In genomic region chr19:13613447-13613846, GRCh38 we compare ENCODE assay signal across 19 cellular contexts.
DNase-seq lines count a peak whose midpoint lies in the region; ATAC-seq and TF ChIP-seq lines count a peak whose summit lies in the region.
"Had no signal": no experiment of that assay in that cellular context is flagged by ENCODE, and none has a peak within 500 bp of the region (broad histone marks: within the 10 kb centered on the region; RNA-seq: fewer than 3 reads in every experiment).

No MANE protein-coding gene starts in this region.

- TF ChIP-seq CTCF in type B pancreatic cell (conservative IDR thresholded peaks at IDR 0.05): no peak

- no peaks in the 10 kb centered on the region for H3K9me3 Mint-ChIP-seq in type B pancreatic cell
- no peaks in the 10 kb centered on the region for H3K9me3 Mint-ChIP-seq in activated CD8-positive, alpha-beta memory T cell treated with anti-CD3 and anti-CD28 coated beads, Interleukin-2, amount 10 ng/mL, durations not matched to agents 7 days and 5 days (ENCODE audit: low read depth)
- H3K9me3 Mint-ChIP-seq: activated naive CD4-positive, alpha-beta T cell treated with anti-CD3 and anti-CD28 coated beads, Interleukin-2, amount 50 U/mL, for 72 hours; activated T-cell treated with anti-CD3 and anti-CD28 coated beads, Interleukin-2, amount 50 U/mL, for 72 hours; CD4-positive, alpha-beta T cell; GM23338 had no signal

- H3K36me3 Mint-ChIP-seq in type B pancreatic cell: no peaks in the 10 kb centered on the region
- no peaks in the 10 kb centered on the region for H3K36me3 Mint-ChIP-seq in activated CD8-positive, alpha-beta memory T cell treated with anti-CD3 and anti-CD28 coated beads, Interleukin-2, amount 10 ng/mL, durations not matched to agents 7 days and 5 days
- H3K36me3 Mint-ChIP-seq: activated naive CD4-positive, alpha-beta T cell treated with anti-CD3 and anti-CD28 coated beads, Interleukin-2, amount 50 U/mL, for 72 hours had no signal

- ATAC-seq in GM19035 (IDR thresholded peaks at IDR 0.05; ENCODE audit: unreplicated experiment) (no peak), HG03432 (IDR thresholded peaks at IDR 0.05; ENCODE audit: unreplicated experiment) (no peak)
- no peak for ATAC-seq in activated CD8-positive, alpha-beta memory T cell treated with anti-CD3 and anti-CD28 coated beads, Interleukin-2, amount 10 ng/mL, durations not matched to agents 7 days and 5 days
- ATAC-seq: activated naive CD4-positive, alpha-beta T cell treated with anti-CD3 and anti-CD28 coated beads, Interleukin-2, amount 50 U/mL, for 72 hours; activated T-cell treated with anti-CD3 and anti-CD28 coated beads, Interleukin-2, amount 50 U/mL, for 72 hours; GM23338; Right ventricle myocardium inferior had no signal

- H3K4me3 Mint-ChIP-seq in type B pancreatic cell: no peak overlapping the region
- no peak overlapping the region for H3K4me3 Mint-ChIP-seq in activated CD8-positive, alpha-beta memory T cell treated with anti-CD3 and anti-CD28 coated beads, Interleukin-2, amount 10 ng/mL, durations not matched to agents 7 days and 5 days
- H3K4me3 Mint-ChIP-seq: activated T-cell treated with anti-CD3 and anti-CD28 coated beads, Interleukin-2, amount 50 U/mL, for 72 hours; CD4-positive, alpha-beta T cell; GM23338 had no signal

- H3K27ac Mint-ChIP-seq in type B pancreatic cell: peak overlapping the region; percentile 60
- no peak overlapping the region for H3K27ac Mint-ChIP-seq in activated CD8-positive, alpha-beta memory T cell treated with anti-CD3 and anti-CD28 coated beads, Interleukin-2, amount 10 ng/mL, durations not matched to agents 7 days and 5 days
- H3K27ac Mint-ChIP-seq: activated naive CD4-positive, alpha-beta T cell treated with anti-CD3 and anti-CD28 coated beads, Interleukin-2, amount 50 U/mL, for 72 hours; activated T-cell treated with anti-CD3 and anti-CD28 coated beads, Interleukin-2, amount 50 U/mL, for 72 hours; CD4-positive, alpha-beta T cell; GM23338 had no signal

- peaks cover 39% of the 10 kb centered on the region for H3K27me3 Mint-ChIP-seq in type B pancreatic cell
- peaks cover under 1% of the 10 kb centered on the region for H3K27me3 Mint-ChIP-seq in activated CD8-positive, alpha-beta memory T cell treated with anti-CD3 and anti-CD28 coated beads, Interleukin-2, amount 10 ng/mL, durations not matched to agents 7 days and 5 days

- peak; percentile 80 for DNase-seq in NCI-H1092 (lab: John Stamatoyannopoulos, UW)
- DNase-seq in NCI-H2029 treated with DMSO at 0.1 percent for 48 hours (lab: John Stamatoyannopoulos, UW): peak; percentile 98
- DNase-seq in NCI-H748 treated with DMSO at 0.1 percent for 48 hours (lab: John Stamatoyannopoulos, UW): peak; percentile 72
- DNase-seq in type B pancreatic cell (ENCODE audit: extremely low spot score, unreplicated experiment): no peak
- no peak for DNase-seq in activated CD8-positive, alpha-beta memory T cell treated with anti-CD3 and anti-CD28 coated beads, Interleukin-2, amount 10 ng/mL, durations not matched to agents 7 days and 5 days
- DNase-seq: activated CD4-positive, alpha-beta T cell treated with anti-CD3 and anti-CD28 coated beads for 1 hour; activated T-cell treated with anti-CD3 and anti-CD28 coated beads, Interleukin-2, amount 50 U/mL, for 72 hours; CD4-positive, alpha-beta T cell; central memory CD4-positive, alpha-beta T cell; dermis blood vessel endothelial cell; DND-41; mammary epithelial cell; NCI-H526; OCI-M1 had no signal

- H3K4me1 Mint-ChIP-seq in type B pancreatic cell (ENCODE audit: unreplicated experiment): peaks cover 8% of the 10 kb centered on the region
- H3K4me1 Mint-ChIP-seq in activated CD8-positive, alpha-beta memory T cell treated with anti-CD3 and anti-CD28 coated beads, Interleukin-2, amount 10 ng/mL, durations not matched to agents 7 days and 5 days: peaks cover 10% of the 10 kb centered on the region

- CTCF ChIA-PET in activated CD8-positive, alpha-beta memory T cell treated with anti-CD3 and anti-CD28 coated beads, Interleukin-2, amount 10 ng/mL, durations not matched to agents 7 days and 5 days (lab: Charles Lee): interaction anchor here (0.9 kb wide), 1 partner anchor 24 kb away, joined by 3 read pairs; no protein-coding TSS in a partner anchor

Comparison
In these comparisons a context has a peak if more than half of its experiments do, and no peak if none do; other contexts are left out.
1. DNase-seq: peak in NCI-H1092 (single experiment), NCI-H2029 treated with DMSO at 0.1 percent for 48 hours (single experiment) and NCI-H748 treated with DMSO at 0.1 percent for 48 hours (single experiment); none in type B pancreatic cell (single experiment) and activated CD8-positive, alpha-beta memory T cell treated with anti-CD3 and anti-CD28 coated beads, Interleukin-2, amount 10 ng/mL, durations not matched to agents 7 days and 5 days (single experiment).